In the genomic region with DNA sequence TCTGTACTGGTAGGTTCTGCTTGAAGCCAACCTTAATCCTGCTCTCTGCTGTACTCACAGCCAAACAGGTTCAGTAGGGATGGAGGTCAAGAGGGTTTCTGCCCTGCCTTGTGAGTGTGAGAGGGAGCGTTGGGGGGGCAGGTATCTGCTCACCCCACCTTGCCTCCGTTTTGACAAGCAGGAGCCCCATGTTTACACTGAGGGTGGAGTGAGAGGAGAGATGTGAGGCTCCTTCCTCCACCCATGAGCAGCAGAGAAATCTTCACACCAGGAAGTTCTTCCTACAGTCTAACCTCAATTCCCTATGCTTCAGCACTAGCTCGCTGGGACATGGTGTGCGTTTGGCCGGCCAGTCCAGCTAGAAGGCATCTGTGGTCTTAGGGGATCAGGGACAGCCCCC, we compare ENCODE assay signal across 16 cellular contexts. TPM values are rescaled to one million over a fixed set of nuclear protein-coding genes. Genes with fewer than 3 reads are reported as not detected.
"Had no signal": no experiment of that assay in that cellular context is flagged by ENCODE, and none has a peak within 500 bp of the region (broad histone marks: within the 10 kb centered on the region; RNA-seq: fewer than 3 reads in every experiment).

No MANE protein-coding gene starts in this region.

- H3K27ac Mint-ChIP-seq: activated B cell treated with CpG ODN at 0.5 μM for 24 hours; activated CD4-positive, alpha-beta T cell treated with anti-CD3 and anti-CD28 coated beads, Interleukin-2, amount 10 ng/mL, durations not matched to agents 24 days and 14 days; activated naive CD8-positive, alpha-beta T cell treated with anti-CD3 and anti-CD28 coated beads, Interleukin-2, amount 50 U/mL, for 24 hours; activated T-helper 1 cell treated with anti-CD3 and anti-CD28 coated beads, Interleukin-12 subunit alpha, Interleukin-12 subunit beta, Interleukin-2, Interleukin-4 antibody, amounts not matched to agents 30 ng/mL and 10 ng/mL and 1 ng/mL, durations not matched to agents 14 hours and 24 hours and 36 hours; stimulated activated naive CD8-positive, alpha-beta T cell treated with anti-CD3 and anti-CD28 coated beads, Interleukin-15, Interleukin-2, amounts not matched to agents 100 ng/mL and 50 ng/mL, for 24 hours had no signal

- H3K27me3 Mint-ChIP-seq: activated CD4-positive, alpha-beta T cell treated with anti-CD3 and anti-CD28 coated beads, Interleukin-2, amount 10 ng/mL, durations not matched to agents 24 days and 14 days; activated naive CD8-positive, alpha-beta T cell treated with anti-CD3 and anti-CD28 coated beads, Interleukin-2, amount 50 U/mL, for 24 hours; stimulated activated naive CD8-positive, alpha-beta T cell treated with anti-CD3 and anti-CD28 coated beads, Interleukin-15, Interleukin-2, amounts not matched to agents 100 ng/mL and 50 ng/mL, for 24 hours had no signal

- H3K27ac ChIP-seq: cardiac muscle cell, parathyroid adenoma, uterus had no signal

- H3K36me3 ChIP-seq: cardiac muscle cell, uterus had no signal

- H2AFZ ChIP-seq: parathyroid adenoma had no signal

- H3K9me3 ChIP-seq: uterus had no signal

- H3K9ac ChIP-seq: parathyroid adenoma had no signal

- H3K4me3 ChIP-seq: cardiac muscle cell, uterus had no signal

- DNase-seq: activated B cell treated with CpG ODN at 0.5 μM for 24 hours; activated CD4-positive, alpha-beta T cell treated with anti-CD3 and anti-CD28 coated beads, Interleukin-2, amount 10 ng/mL, durations not matched to agents 24 days and 14 days; activated naive CD4-positive, alpha-beta T cell; activated naive CD8-positive, alpha-beta T cell treated with anti-CD3 and anti-CD28 coated beads, Interleukin-2, amount 50 U/mL, for 24 hours; left ventricle myocardium superior; stimulated activated CD4-positive, alpha-beta T cell treated with anti-CD3 and anti-CD28 coated beads, Interleukin-4, amount 100 ng/mL, for 24 hours; uterus had no signal

- H3K27me3 ChIP-seq: uterus had no signal

- H3K9me3 Mint-ChIP-seq: activated B cell treated with CpG ODN at 0.5 μM for 24 hours; activated CD4-positive, alpha-beta T cell treated with anti-CD3 and anti-CD28 coated beads, Interleukin-2, amount 10 ng/mL, durations not matched to agents 24 days and 14 days; activated naive CD8-positive, alpha-beta T cell treated with anti-CD3 and anti-CD28 coated beads, Interleukin-2, amount 50 U/mL, for 24 hours; activated T-helper 1 cell treated with anti-CD3 and anti-CD28 coated beads, Interleukin-12 subunit alpha, Interleukin-12 subunit beta, Interleukin-2, Interleukin-4 antibody, amounts not matched to agents 30 ng/mL and 10 ng/mL and 1 ng/mL, durations not matched to agents 14 hours and 24 hours and 36 hours; neural crest cell; stimulated activated naive CD8-positive, alpha-beta T cell treated with anti-CD3 and anti-CD28 coated beads, Interleukin-15, Interleukin-2, amounts not matched to agents 100 ng/mL and 50 ng/mL, for 24 hours had no signal

- H3K79me2 ChIP-seq: parathyroid adenoma had no signal

- H3K4me3 Mint-ChIP-seq: activated B cell treated with CpG ODN at 0.5 μM for 24 hours; activated CD4-positive, alpha-beta T cell treated with anti-CD3 and anti-CD28 coated beads, Interleukin-2, amount 10 ng/mL, durations not matched to agents 24 days and 14 days; activated naive CD8-positive, alpha-beta T cell treated with anti-CD3 and anti-CD28 coated beads, Interleukin-2, amount 50 U/mL, for 24 hours; activated T-helper 1 cell treated with anti-CD3 and anti-CD28 coated beads, Interleukin-12 subunit alpha, Interleukin-12 subunit beta, Interleukin-2, Interleukin-4 antibody, amounts not matched to agents 30 ng/mL and 10 ng/mL and 1 ng/mL, durations not matched to agents 14 hours and 24 hours and 36 hours; neural crest cell; stimulated activated naive CD8-positive, alpha-beta T cell treated with anti-CD3 and anti-CD28 coated beads, Interleukin-15, Interleukin-2, amounts not matched to agents 100 ng/mL and 50 ng/mL, for 24 hours had no signal

- H3K4me1 Mint-ChIP-seq: activated B cell treated with CpG ODN at 0.5 μM for 24 hours had no signal

- FAIRE-seq: astrocyte, colon had no signal

RNA-seq across cellular contexts. Expression of a gene that starts 4.2 kb away (rescaled TPM):
- total RNA-seq: activated B cell treated with CpG ODN at 0.5 μM for 24 hours; activated CD4-positive, alpha-beta T cell treated with anti-CD3 and anti-CD28 coated beads, Interleukin-2, amount 10 ng/mL, durations not matched to agents 24 days and 14 days; activated T-helper 1 cell treated with anti-CD3 and anti-CD28 coated beads, Interleukin-12 subunit alpha, Interleukin-12 subunit beta, Interleukin-2, Interleukin-4 antibody, amounts not matched to agents 30 ng/mL and 10 ng/mL and 1 ng/mL, durations not matched to agents 14 hours and 24 hours and 36 hours; cardiac muscle cell; left ventricle myocardium superior; mesenteric fat pad; neural crest cell had no signal
- polyA plus RNA-seq: cardiac muscle cell had no signal

RNA-seq across cellular contexts. Expression of a gene that starts 45.4 kb away (rescaled TPM):
- total RNA-seq: neural crest cell, temporal lobe had no signal
